ENCODE assay signal across 9 cellular contexts in the genomic region with DNA sequence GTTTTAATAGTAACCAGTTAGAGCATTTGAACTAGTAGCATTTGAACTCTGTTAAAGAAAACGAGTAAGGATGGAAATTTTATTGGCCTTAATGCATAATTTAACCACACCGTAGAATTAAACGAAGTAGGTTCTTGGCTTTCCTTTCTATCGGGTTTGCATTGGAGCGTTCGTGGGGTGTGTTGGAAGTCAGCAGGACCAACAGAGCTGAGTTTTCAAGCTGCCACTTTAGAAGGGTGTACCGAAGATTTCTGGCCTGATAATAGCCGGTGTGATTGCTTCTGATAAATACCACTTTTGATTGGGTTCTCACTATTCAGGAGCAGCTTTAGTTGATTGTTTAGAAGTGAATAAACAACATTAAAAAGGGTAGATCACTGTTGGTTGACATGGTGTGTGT. TPM values are rescaled to one million over a fixed set of nuclear protein-coding genes. Genes with fewer than 3 reads are reported as not detected.
A peak's percentile ranks its signal among the peaks of the same experiment; 100 is the strongest.
DNase-seq lines count a peak whose midpoint lies in the region; ATAC-seq, FAIRE-seq and TF ChIP-seq lines count a peak whose summit lies in the region.
"Had no signal": no experiment of that assay in that cellular context is flagged by ENCODE, and none has a peak within 500 bp of the region (broad histone marks: within the 10 kb centered on the region; RNA-seq: fewer than 3 reads in every experiment).

No MANE protein-coding gene starts in this region.

- CTCF ChIA-PET in WTC11 (lab: Charles Lee): no interaction called here

- peak overlapping the region; percentile 70 for H3K9ac ChIP-seq in smooth muscle cell (ENCODE audit: low read depth)

- H2AFZ ChIP-seq in smooth muscle cell (ENCODE audit: low read depth): peak overlapping the region; percentile 94

- POLR2A ChIA-PET in WTC11 (lab: Charles Lee): no interaction called here

- H3K27me3 Mint-ChIP-seq in WTC11 (ENCODE audit: low read depth): peaks cover 8% of the 10 kb centered on the region

- no peaks in the 10 kb centered on the region for H3K36me3 Mint-ChIP-seq in WTC11

- no peaks in the 10 kb centered on the region for H3F3A ChIP-seq in smooth muscle cell (ENCODE audit: low read depth)

- no peak for TF ChIP-seq POLR2A in GM12891 (IDR thresholded peaks at IDR 0.05; ENCODE audit: low read depth, low read length)

- peaks cover 9% of the 10 kb centered on the region for H3K4me1 ChIP-seq in smooth muscle cell (ENCODE audit: low read depth)

- 14% methylated on average over 8 of the region's 8 CpGs for WGBS in smooth muscle cell (ENCODE audit: low lambda C conversion rate)

- H3K4me3 Mint-ChIP-seq in WTC11: peak overlapping the region; percentile 90

- H3K36me3 ChIP-seq in smooth muscle cell (ENCODE audit: low read depth): no peaks in the 10 kb centered on the region

- peak overlapping the region; percentile 91 for H3K4me2 ChIP-seq in smooth muscle cell

- no peaks in the 10 kb centered on the region for H3K9me3 ChIP-seq in smooth muscle cell (replicated peaks; ENCODE audit: low read depth)

- no peaks in the 10 kb centered on the region for H3K27me3 ChIP-seq in smooth muscle cell (ENCODE audit: low read depth)

- peaks cover 12% of the 10 kb centered on the region for H3K4me1 Mint-ChIP-seq in WTC11

- no peak overlapping the region for H3K27ac ChIP-seq in smooth muscle cell (ENCODE audit: low read depth)

- peaks cover 4% of the 10 kb centered on the region for H4K20me1 ChIP-seq in smooth muscle cell (ENCODE audit: low read depth)

- TF ChIP-seq CTCF in WTC11 (IDR thresholded peaks at IDR 0.05): no peak
- TF ChIP-seq CTCF in smooth muscle cell (IDR thresholded peaks at IDR 0.05; ENCODE audit: borderline replicate concordance, insufficient read depth, poor library complexity, severe bottlenecking): no peak

- no peaks in the 10 kb centered on the region for H3K9me3 Mint-ChIP-seq in WTC11

- H3K4me3 ChIP-seq in iPS-11a (ENCODE audit: low read depth, low read length) (peak overlapping the region; percentile 78), smooth muscle cell (peak overlapping the region; percentile 84)

- ATAC-seq in WTC11: no peak

- FAIRE-seq in GM12891 (lab: Jason Lieb, UNC): peak; percentile 41

- DNase-seq in ACHN: peak; percentile 39
- DNase-seq in GM12891 (ENCODE audit: insufficient read length, low spot score): no peak
- DNase-seq in WTC11 (ENCODE audit: low spot score): no peak
- no peak for DNase-seq in smooth muscle cell (lab: John Stamatoyannopoulos, UW; ENCODE audit: unreplicated experiment)
- DNase-seq in HuH-7.5 (ENCODE audit: low spot score): no peak
- DNase-seq in DMS114 treated with DMSO at 0.1 percent for 48 hours (lab: John Stamatoyannopoulos, UW; ENCODE audit: unreplicated experiment): no peak
- no peak for DNase-seq in activated CD4-positive, alpha-beta T cell treated with anti-CD3 and anti-CD28 coated beads for 1 hour

- no peaks in the 10 kb centered on the region for H3K79me2 ChIP-seq in smooth muscle cell (ENCODE audit: low read depth)

- in situ Hi-C loops in ACHN (cut with HindIII; ENCODE audit: low pct_ligation_motif_present, low pct_unique_long_range_greater_than_20kb, low sequenced_read_pairs): no loop called here

- no peak overlapping the region for H3K27ac Mint-ChIP-seq in WTC11

TF ChIP-seq in GM12891, 5 proteins besides CTCF, POLR2A, EP300 and RAD21:
- no peak for TF ChIP-seq SPI1 (IDR thresholded peaks at IDR 0.05; ENCODE audit: low read depth, low read length)
- TF ChIP-seq TAF1 (IDR thresholded peaks at IDR 0.05; ENCODE audit: low read depth, low read length): no peak
- TF ChIP-seq PAX5 (IDR thresholded peaks at IDR 0.05; ENCODE audit: insufficient read depth, low read length, severe bottlenecking): no peak
- no peak for TF ChIP-seq POLR2AphosphoS5 (IDR thresholded peaks at IDR 0.05; ENCODE audit: low read depth, low read length)
- no peak for TF ChIP-seq POU2F2 (IDR thresholded peaks at IDR 0.05; ENCODE audit: low read depth, low read length)
TF ChIP-seq in GM12891: peak in this region for 0.

TF ChIP-seq in WTC11, 78 proteins besides CTCF, POLR2A, EP300 and RAD21 (continues in another document):
- TF ChIP-seq, protein P1, sequence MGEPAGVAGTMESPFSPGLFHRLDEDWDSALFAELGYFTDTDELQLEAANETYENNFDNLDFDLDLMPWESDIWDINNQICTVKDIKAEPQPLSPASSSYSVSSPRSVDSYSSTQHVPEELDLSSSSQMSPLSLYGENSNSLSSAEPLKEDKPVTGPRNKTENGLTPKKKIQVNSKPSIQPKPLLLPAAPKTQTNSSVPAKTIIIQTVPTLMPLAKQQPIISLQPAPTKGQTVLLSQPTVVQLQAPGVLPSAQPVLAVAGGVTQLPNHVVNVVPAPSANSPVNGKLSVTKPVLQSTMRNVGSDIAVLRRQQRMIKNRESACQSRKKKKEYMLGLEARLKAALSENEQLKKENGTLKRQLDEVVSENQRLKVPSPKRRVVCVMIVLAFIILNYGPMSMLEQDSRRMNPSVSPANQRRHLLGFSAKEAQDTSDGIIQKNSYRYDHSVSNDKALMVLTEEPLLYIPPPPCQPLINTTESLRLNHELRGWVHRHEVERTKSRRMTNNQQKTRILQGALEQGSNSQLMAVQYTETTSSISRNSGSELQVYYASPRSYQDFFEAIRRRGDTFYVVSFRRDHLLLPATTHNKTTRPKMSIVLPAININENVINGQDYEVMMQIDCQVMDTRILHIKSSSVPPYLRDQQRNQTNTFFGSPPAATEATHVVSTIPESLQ (CRISPR knock-in tag; IDR thresholded peaks at IDR 0.05): no peak
- TF ChIP-seq ZNF416 (CRISPR knock-in tag; IDR thresholded peaks at IDR 0.05): no peak
- TF ChIP-seq, protein P2, sequence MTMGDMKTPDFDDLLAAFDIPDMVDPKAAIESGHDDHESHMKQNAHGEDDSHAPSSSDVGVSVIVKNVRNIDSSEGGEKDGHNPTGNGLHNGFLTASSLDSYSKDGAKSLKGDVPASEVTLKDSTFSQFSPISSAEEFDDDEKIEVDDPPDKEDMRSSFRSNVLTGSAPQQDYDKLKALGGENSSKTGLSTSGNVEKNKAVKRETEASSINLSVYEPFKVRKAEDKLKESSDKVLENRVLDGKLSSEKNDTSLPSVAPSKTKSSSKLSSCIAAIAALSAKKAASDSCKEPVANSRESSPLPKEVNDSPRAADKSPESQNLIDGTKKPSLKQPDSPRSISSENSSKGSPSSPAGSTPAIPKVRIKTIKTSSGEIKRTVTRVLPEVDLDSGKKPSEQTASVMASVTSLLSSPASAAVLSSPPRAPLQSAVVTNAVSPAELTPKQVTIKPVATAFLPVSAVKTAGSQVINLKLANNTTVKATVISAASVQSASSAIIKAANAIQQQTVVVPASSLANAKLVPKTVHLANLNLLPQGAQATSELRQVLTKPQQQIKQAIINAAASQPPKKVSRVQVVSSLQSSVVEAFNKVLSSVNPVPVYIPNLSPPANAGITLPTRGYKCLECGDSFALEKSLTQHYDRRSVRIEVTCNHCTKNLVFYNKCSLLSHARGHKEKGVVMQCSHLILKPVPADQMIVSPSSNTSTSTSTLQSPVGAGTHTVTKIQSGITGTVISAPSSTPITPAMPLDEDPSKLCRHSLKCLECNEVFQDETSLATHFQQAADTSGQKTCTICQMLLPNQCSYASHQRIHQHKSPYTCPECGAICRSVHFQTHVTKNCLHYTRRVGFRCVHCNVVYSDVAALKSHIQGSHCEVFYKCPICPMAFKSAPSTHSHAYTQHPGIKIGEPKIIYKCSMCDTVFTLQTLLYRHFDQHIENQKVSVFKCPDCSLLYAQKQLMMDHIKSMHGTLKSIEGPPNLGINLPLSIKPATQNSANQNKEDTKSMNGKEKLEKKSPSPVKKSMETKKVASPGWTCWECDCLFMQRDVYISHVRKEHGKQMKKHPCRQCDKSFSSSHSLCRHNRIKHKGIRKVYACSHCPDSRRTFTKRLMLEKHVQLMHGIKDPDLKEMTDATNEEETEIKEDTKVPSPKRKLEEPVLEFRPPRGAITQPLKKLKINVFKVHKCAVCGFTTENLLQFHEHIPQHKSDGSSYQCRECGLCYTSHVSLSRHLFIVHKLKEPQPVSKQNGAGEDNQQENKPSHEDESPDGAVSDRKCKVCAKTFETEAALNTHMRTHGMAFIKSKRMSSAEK (CRISPR knock-in tag; IDR thresholded peaks at IDR 0.05; ENCODE audit: borderline replicate concordance): no peak
- no peak for TF ChIP-seq SMAD3 (CRISPR knock-in tag; IDR thresholded peaks at IDR 0.05; ENCODE audit: borderline replicate concordance)
- TF ChIP-seq FOXJ3 (CRISPR knock-in tag; IDR thresholded peaks at IDR 0.05; ENCODE audit: borderline replicate concordance): no peak
- TF ChIP-seq, protein P3, sequence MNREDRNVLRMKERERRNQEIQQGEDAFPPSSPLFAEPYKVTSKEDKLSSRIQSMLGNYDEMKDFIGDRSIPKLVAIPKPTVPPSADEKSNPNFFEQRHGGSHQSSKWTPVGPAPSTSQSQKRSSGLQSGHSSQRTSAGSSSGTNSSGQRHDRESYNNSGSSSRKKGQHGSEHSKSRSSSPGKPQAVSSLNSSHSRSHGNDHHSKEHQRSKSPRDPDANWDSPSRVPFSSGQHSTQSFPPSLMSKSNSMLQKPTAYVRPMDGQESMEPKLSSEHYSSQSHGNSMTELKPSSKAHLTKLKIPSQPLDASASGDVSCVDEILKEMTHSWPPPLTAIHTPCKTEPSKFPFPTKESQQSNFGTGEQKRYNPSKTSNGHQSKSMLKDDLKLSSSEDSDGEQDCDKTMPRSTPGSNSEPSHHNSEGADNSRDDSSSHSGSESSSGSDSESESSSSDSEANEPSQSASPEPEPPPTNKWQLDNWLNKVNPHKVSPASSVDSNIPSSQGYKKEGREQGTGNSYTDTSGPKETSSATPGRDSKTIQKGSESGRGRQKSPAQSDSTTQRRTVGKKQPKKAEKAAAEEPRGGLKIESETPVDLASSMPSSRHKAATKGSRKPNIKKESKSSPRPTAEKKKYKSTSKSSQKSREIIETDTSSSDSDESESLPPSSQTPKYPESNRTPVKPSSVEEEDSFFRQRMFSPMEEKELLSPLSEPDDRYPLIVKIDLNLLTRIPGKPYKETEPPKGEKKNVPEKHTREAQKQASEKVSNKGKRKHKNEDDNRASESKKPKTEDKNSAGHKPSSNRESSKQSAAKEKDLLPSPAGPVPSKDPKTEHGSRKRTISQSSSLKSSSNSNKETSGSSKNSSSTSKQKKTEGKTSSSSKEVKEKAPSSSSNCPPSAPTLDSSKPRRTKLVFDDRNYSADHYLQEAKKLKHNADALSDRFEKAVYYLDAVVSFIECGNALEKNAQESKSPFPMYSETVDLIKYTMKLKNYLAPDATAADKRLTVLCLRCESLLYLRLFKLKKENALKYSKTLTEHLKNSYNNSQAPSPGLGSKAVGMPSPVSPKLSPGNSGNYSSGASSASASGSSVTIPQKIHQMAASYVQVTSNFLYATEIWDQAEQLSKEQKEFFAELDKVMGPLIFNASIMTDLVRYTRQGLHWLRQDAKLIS (CRISPR knock-in tag; IDR thresholded peaks at IDR 0.05; ENCODE audit: borderline replicate concordance): no peak
- no peak for TF ChIP-seq ZNF232 (CRISPR knock-in tag; IDR thresholded peaks at IDR 0.05)

RNA-seq across cellular contexts. Expression of a gene that starts 1.1 kb away (rescaled TPM):
- 6.6 TPM for polyA plus RNA-seq in GM12891 (2012; ENCODE audit: low read depth, missing spikeins)
- total RNA-seq in WTC11 (2021) (18.4 to 23.7 TPM (median 22.6 TPM) in 3 replicates), smooth muscle cell (11.1 and 13.7 TPM in 2 replicates)
- 6.9 and 9.1 TPM in 2 replicates for polyA plus RNA-seq in smooth muscle cell

RNA-seq across cellular contexts. Expression of a gene that starts 21.0 kb away (rescaled TPM):
- not detected for polyA plus RNA-seq in GM12891 (2012; ENCODE audit: low read depth, missing spikeins)
- not detected in 3 replicates for total RNA-seq in WTC11 (2021)
- not detected in 2 replicates for total RNA-seq in smooth muscle cell
- 0.40 and 0.59 TPM in 2 replicates for polyA plus RNA-seq in smooth muscle cell
- total RNA-seq: pulmonary artery endothelial cell had no signal
